27 cellular contexts compared by ENCODE assay signal in the genomic region with DNA sequence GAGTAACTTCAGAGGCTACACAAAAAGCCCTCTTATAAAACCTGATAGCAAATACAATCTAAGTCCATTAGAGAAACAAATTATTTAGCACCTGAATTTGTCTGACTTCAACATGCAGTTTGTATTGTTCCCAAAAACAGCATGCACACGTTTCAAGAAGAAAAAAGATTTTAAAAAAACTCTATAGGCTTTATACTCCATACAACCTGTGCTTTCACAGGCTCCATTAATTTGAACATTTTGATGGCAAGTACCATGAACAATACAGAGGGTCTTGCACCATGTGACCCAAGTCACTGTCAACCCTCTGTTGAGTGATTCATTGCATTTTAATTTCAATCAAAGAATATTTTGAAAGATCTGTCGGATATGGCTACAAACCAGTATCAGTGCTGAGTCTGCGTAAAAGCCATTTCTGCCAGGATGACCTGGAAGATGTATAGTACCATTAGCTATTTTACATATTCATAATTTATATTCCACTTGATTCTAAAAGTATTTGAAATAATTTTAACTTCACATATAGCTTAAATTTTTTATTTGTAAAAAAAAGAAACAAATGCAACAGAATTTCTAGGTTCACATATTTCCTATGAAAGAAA. TPM values are rescaled to one million over a fixed set of nuclear protein-coding genes. Genes with fewer than 3 reads are reported as not detected.
DNase-seq lines count a peak whose midpoint lies in the region; ATAC-seq and TF ChIP-seq lines count a peak whose summit lies in the region.
"Had no signal": no experiment of that assay in that cellular context is flagged by ENCODE, and none has a peak within 500 bp of the region (broad histone marks: within the 10 kb centered on the region; RNA-seq: fewer than 3 reads in every experiment).

No MANE protein-coding gene starts in this region.

- H3K9me3 Mint-ChIP-seq in osteocyte (ENCODE audit: unreplicated experiment): no peaks in the 10 kb centered on the region
- H3K9me3 Mint-ChIP-seq: activated CD4-positive, alpha-beta memory T cell treated with anti-CD3 and anti-CD28 coated beads for 36 hours; CD8-positive, alpha-beta T cell; natural killer cell treated with Interleukin-12 subunit alpha and Interleukin-12 subunit beta and Interleukin-15 and Interleukin-18, amount 100 ng/mL, for 72 hours had no signal

- H3K4me1 Mint-ChIP-seq in osteocyte (ENCODE audit: unreplicated experiment): peaks cover 94% of the 10 kb centered on the region

- BruUV-seq in A673 (replicated peaks; lab: Mats Ljungman, UMichigan): no TSS peak

- no peak for ATAC-seq in RWPE2 (ENCODE audit: low read depth)
- no peak for ATAC-seq in HG03095 (IDR thresholded peaks at IDR 0.05; ENCODE audit: unreplicated experiment)
- ATAC-seq in GM21515 (IDR thresholded peaks at IDR 0.05; ENCODE audit: unreplicated experiment): no peak
- ATAC-seq in HG02981 (IDR thresholded peaks at IDR 0.05; ENCODE audit: unreplicated experiment): no peak
- ATAC-seq: CD8-positive, alpha-beta T cell; left ventricle myocardium superior; natural killer cell treated with Interleukin-12 subunit alpha and Interleukin-12 subunit beta and Interleukin-15 and Interleukin-18, amount 100 ng/mL, for 72 hours; right cardiac atrium had no signal

- H3K4me3 ChIP-seq in A673 (ENCODE audit: low read depth, low read length, poor library complexity, severe bottlenecking) (no peak overlapping the region), RWPE2 (ENCODE audit: severe bottlenecking) (no peak overlapping the region), breast epithelium (no peak overlapping the region)
- H3K4me3 ChIP-seq: MG63, PC-9, uterus had no signal

- peaks cover 50% of the 10 kb centered on the region for H3K36me3 Mint-ChIP-seq in osteocyte (ENCODE audit: unreplicated experiment)
- H3K36me3 Mint-ChIP-seq: natural killer cell treated with Interleukin-12 subunit alpha and Interleukin-12 subunit beta and Interleukin-15 and Interleukin-18, amount 100 ng/mL, for 72 hours had no signal

- intact Hi-C loops in A673 (cut with micrococcal nuclease; ENCODE audit: unreplicated experiment): no loop called here
- intact Hi-C loops in breast epithelium (cut with DNase I; ENCODE audit: low total_unique reads): no loop called here

- H3K27ac Mint-ChIP-seq in osteocyte (ENCODE audit: unreplicated experiment): peak overlapping the region; percentile 93
- H3K27ac Mint-ChIP-seq: activated CD4-positive, alpha-beta memory T cell treated with anti-CD3 and anti-CD28 coated beads for 36 hours; activated naive CD8-positive, alpha-beta T cell; B cell; CD8-positive, alpha-beta T cell; natural killer cell treated with Interleukin-12 subunit alpha and Interleukin-12 subunit beta and Interleukin-15 and Interleukin-18, amount 100 ng/mL, for 72 hours had no signal

- no peaks in the 10 kb centered on the region for H3K27me3 Mint-ChIP-seq in osteocyte (ENCODE audit: unreplicated experiment)
- H3K27me3 Mint-ChIP-seq: activated CD4-positive, alpha-beta memory T cell treated with anti-CD3 and anti-CD28 coated beads for 36 hours; activated naive CD8-positive, alpha-beta T cell; B cell; natural killer cell treated with Interleukin-12 subunit alpha and Interleukin-12 subunit beta and Interleukin-15 and Interleukin-18, amount 100 ng/mL, for 72 hours had no signal

- no peak overlapping the region for H3K4me3 Mint-ChIP-seq in osteocyte (ENCODE audit: unreplicated experiment)
- H3K4me3 Mint-ChIP-seq: activated CD4-positive, alpha-beta memory T cell treated with anti-CD3 and anti-CD28 coated beads for 36 hours; activated naive CD8-positive, alpha-beta T cell; B cell; CD8-positive, alpha-beta T cell; natural killer cell treated with Interleukin-12 subunit alpha and Interleukin-12 subunit beta and Interleukin-15 and Interleukin-18, amount 100 ng/mL, for 72 hours had no signal

- TF ChIP-seq CTCF in A673 (conservative IDR thresholded peaks at IDR 0.05; ENCODE audit: low read depth, low read length) (no peak), RWPE2 (IDR thresholded peaks at IDR 0.05; ENCODE audit: poor library complexity, severe bottlenecking) (no peak), breast epithelium (IDR thresholded peaks at IDR 0.05) (no peak), osteocyte (IDR thresholded peaks at IDR 0.05) (no peak)

- POLR2A ChIA-PET in A673 (lab: Charles Lee; ENCODE audit: low non-redundant PET): no interaction called here

- H3K27ac ChIP-seq in A673 (ENCODE audit: low read depth, low read length, poor library complexity, severe bottlenecking) (peak overlapping the region; percentile 25), RWPE2 (ENCODE audit: poor library complexity, severe bottlenecking) (peak overlapping the region; percentile 99), breast epithelium (peak overlapping the region; percentile 39 to 99)
- H3K27ac ChIP-seq: PC-9, uterus had no signal

- CTCF ChIA-PET in A673 (lab: Charles Lee): no interaction called here

- H3K9me3 ChIP-seq in A673 (ENCODE audit: low read depth, low read length, poor library complexity, severe bottlenecking) (no peaks in the 10 kb centered on the region), RWPE2 (ENCODE audit: severe bottlenecking) (no peaks in the 10 kb centered on the region), breast epithelium (no peaks in the 10 kb centered on the region)
- H3K9me3 ChIP-seq: MG63, uterus had no signal

- DNase-seq in A673 (ENCODE audit: low spot score) (no peak), RWPE2 (ENCODE audit: low spot score) (no peak), breast epithelium (ENCODE audit: low spot score in 2 of 2) (no peak), osteocyte (ENCODE audit: extremely low spot score, unreplicated experiment) (no peak)
- DNase-seq in activated T-cell treated with anti-CD3 and anti-CD28 coated beads, Interleukin-2, amount 50 U/mL, for 1 hour: no peak
- DNase-seq: activated CD4-positive, alpha-beta memory T cell treated with anti-CD3 and anti-CD28 coated beads for 36 hours; activated CD4-positive, CD25-positive, alpha-beta regulatory T cell treated with anti-CD3 and anti-CD28 coated beads, Interleukin-2, amount 50 U/mL, for 72 hours; aorta; CD8-positive, alpha-beta T cell; central memory CD4-positive, alpha-beta T cell; left ventricle myocardium superior; MG63; midbrain; NCI-H2029; NCI-H526; NK-92 treated with Interleukin-12 subunit alpha and Interleukin-12 subunit beta, amount 100 ng/mL, for 24 hours; PC-9; right cardiac atrium; SHP77 treated with DMSO at 0.1 percent for 48 hours; stimulated activated naive CD4-positive, alpha-beta T cell; uterus had no signal

- H3K27me3 ChIP-seq in A673 (replicated peaks; ENCODE audit: insufficient read depth, low read depth, low read length, poor library complexity): no peaks in the 10 kb centered on the region
- no peaks in the 10 kb centered on the region for H3K27me3 ChIP-seq in RWPE2 (ENCODE audit: insufficient read depth, poor library complexity, severe bottlenecking)
- no peaks in the 10 kb centered on the region for H3K27me3 ChIP-seq in breast epithelium
- H3K27me3 ChIP-seq: MG63, uterus had no signal

- TF ChIP-seq POLR2A in breast epithelium (IDR thresholded peaks at IDR 0.05): no peak

- H3K4me1 ChIP-seq in A673 (ENCODE audit: insufficient read depth, low read length, poor library complexity, severe bottlenecking) (peaks cover 42% of the 10 kb centered on the region), RWPE2 (ENCODE audit: insufficient read depth, poor library complexity, severe bottlenecking) (peaks cover 96% of the 10 kb centered on the region), breast epithelium (peaks cover 0 to 28% of the 10 kb centered on the region in 2 donors)

- peaks cover 32% of the 10 kb centered on the region for H3K36me3 ChIP-seq in A673 (ENCODE audit: insufficient read depth, low read length, poor library complexity, severe bottlenecking)
- H3K36me3 ChIP-seq in RWPE2 (ENCODE audit: low read depth): peaks cover 100% of the 10 kb centered on the region
- H3K36me3 ChIP-seq in breast epithelium: no peaks in the 10 kb centered on the region
- H3K36me3 ChIP-seq: uterus had no signal

RNA-seq across cellular contexts. Expression of a gene that starts 13.2 kb away (rescaled TPM):
- total RNA-seq in A673 (2021): 880 and 1,038 TPM in 2 replicates
- total RNA-seq in breast epithelium: 1,000 to 10,000 TPM in 1 of 3 donors, 100 to 1,000 TPM in 2; 875 to 1,598 (median 923) TPM
- total RNA-seq in osteocyte: 2,961 and 3,149 TPM in 2 replicates

Comparison
In these comparisons a context has a peak if more than half of its experiments do, and no peak if none do; other contexts are left out.
1. H3K27ac ChIP-seq: peak in every context shown above with its lines; median percentile 99 in RWPE2; 69 in breast epithelium; 25 in A673.